19 cellular contexts compared by ENCODE assay signal in genomic region chr2:7454592-7454991, GRCh38.
A peak's percentile ranks its signal among the peaks of the same experiment; 100 is the strongest.
DNase-seq lines count a peak whose midpoint lies in the region; ATAC-seq, FAIRE-seq and TF ChIP-seq lines count a peak whose summit lies in the region.
"Had no signal": no experiment of that assay in that cellular context is flagged by ENCODE, and none has a peak within 500 bp of the region (broad histone marks: within the 10 kb centered on the region; RNA-seq: fewer than 3 reads in every experiment).

No MANE protein-coding gene starts in this region.

- 0% methylated on average over 1 of the region's 4 CpGs for WGBS in HepG2 (ENCODE audit: low lambda C conversion rate)
- WGBS in right lobe of liver (ENCODE audit: insufficient coverage, low coverage, low lambda C conversion rate, missing lambda C conversion rate), result no CpG with 5 or more reads among the region's 4 CpGs

- no TSS peak for BruUV-seq in HepG2 (replicated peaks; lab: Mats Ljungman, UMichigan)

- no peak overlapping the region for H3K4me3 ChIP-seq in HepG2 (replicated peaks in 1 of 3; ENCODE audit: insufficient read depth in 1 of 3, low read depth in 2 of 3, low read length in 3 of 3)
- H3K4me3 ChIP-seq in right lobe of liver, result no peak overlapping the region
- H3K4me3 ChIP-seq: BLaER1 treated with 17β-estradiol and CSF1 and Interleukin-3, amounts not matched to agents 10 nM and 100 nM; Peyer's patch had no signal

- in situ Hi-C loops in HepG2 (cut with HindIII; ENCODE audit: extremely low pct_ligation_motif_present, low pct_unique_long_range_greater_than_20kb), result no loop called here

- POLR2A ChIA-PET in HepG2 (lab: Yijun Ruan, JAX), result no interaction called here
- POLR2A ChIA-PET in activated CD8-positive, alpha-beta T cell treated with anti-CD3 and anti-CD28 coated beads for 36 hours (lab: Charles Lee), result interaction anchor here (1.3 to 7.4 kb wide), 3 partner anchors 13 to 144 kb away, joined by 3 to 128 read pairs (median 4); no protein-coding TSS in a partner anchor
- POLR2A ChIA-PET in activated naive CD8-positive, alpha-beta T cell treated with anti-CD3 and anti-CD28 coated beads, Interleukin-2, amount 10 ng/mL, durations not matched to agents 7 days and 5 days (lab: Charles Lee), result interaction anchor here (0.7 kb wide), 1 partner anchor 182 kb away, joined by 3 read pairs; no protein-coding TSS in a partner anchor
- POLR2A ChIA-PET in activated CD4-positive, alpha-beta memory T cell treated with anti-CD3 and anti-CD28 coated beads for 36 hours (lab: Charles Lee), result no interaction called here

- no peak for TF ChIP-seq RAD21 in HepG2 (CRISPR knock-in tag; IDR thresholded peaks at IDR 0.05)

- H4K20me1 ChIP-seq in HepG2 (ENCODE audit: insufficient read depth, low read length), result no peaks in the 10 kb centered on the region
- H4K20me1 ChIP-seq: BLaER1 treated with 17β-estradiol and CSF1 and Interleukin-3, amounts not matched to agents 10 nM and 100 nM had no signal

- peaks cover 0 to 4% of the 10 kb centered on the region in 2 experiments; a peak in 1 of 5 replicates for H3K27me3 ChIP-seq in HepG2 (ENCODE audit: control insufficient read depth in 1 of 2, insufficient read depth in 2 of 2, low read length in 2 of 2)
- H3K27me3 ChIP-seq in right lobe of liver, result no peaks in the 10 kb centered on the region
- H3K27me3 ChIP-seq: BLaER1 treated with 17β-estradiol and CSF1 and Interleukin-3, amounts not matched to agents 10 nM and 100 nM; Peyer's patch had no signal

- TF ChIP-seq CTCF in HepG2 (CRISPR knock-in tag; IDR thresholded peaks at IDR 0.05) (no peak), right lobe of liver (IDR thresholded peaks at IDR 0.05) (no peak)
- TF ChIP-seq CTCF in activated CD8-positive, alpha-beta T cell treated with anti-CD3 and anti-CD28 coated beads for 36 hours (IDR thresholded peaks at IDR 0.05), result no peak

- H3K9me3 ChIP-seq in HepG2 (ENCODE audit: low read length) (no peaks in the 10 kb centered on the region), right lobe of liver (no peaks in the 10 kb centered on the region)
- H3K9me3 ChIP-seq: BLaER1 treated with 17β-estradiol and CSF1 and Interleukin-3, amounts not matched to agents 10 nM and 100 nM; Peyer's patch had no signal

- TF ChIP-seq EP300 in HepG2 (IDR thresholded peaks at IDR 0.05; ENCODE audit: low read depth in 2 of 2, low read length in 2 of 2), result no peak
- no peak for TF ChIP-seq EP300 in HepG2 (CRISPR knock-in tag; IDR thresholded peaks at IDR 0.05; ENCODE audit: borderline replicate concordance)

- H3K4me1 Mint-ChIP-seq in activated CD8-positive, alpha-beta T cell treated with anti-CD3 and anti-CD28 coated beads for 36 hours (ENCODE audit: low read depth), result peaks cover 68% of the 10 kb centered on the region
- peaks cover 52% of the 10 kb centered on the region for H3K4me1 Mint-ChIP-seq in activated naive CD8-positive, alpha-beta T cell treated with anti-CD3 and anti-CD28 coated beads, Interleukin-2, amount 10 ng/mL, durations not matched to agents 7 days and 5 days
- H3K4me1 Mint-ChIP-seq in activated CD4-positive, alpha-beta memory T cell treated with anti-CD3 and anti-CD28 coated beads for 36 hours (ENCODE audit: low read depth), result peaks cover 52% of the 10 kb centered on the region

- no peak overlapping the region for H3K9ac ChIP-seq in HepG2 (ENCODE audit: insufficient read depth, low read depth, low read length)
- H3K9ac ChIP-seq: BLaER1 treated with 17β-estradiol and CSF1 and Interleukin-3, amounts not matched to agents 10 nM and 100 nM had no signal

- no peak for FAIRE-seq in HepG2 (lab: Jason Lieb, UNC)
- FAIRE-seq: D721Med, GM18507 had no signal

- CTCF ChIA-PET in HepG2 (lab: Yijun Ruan, JAX; ENCODE audit: low intra/inter-chr PET ratio, low total read pairs), result no interaction called here
- CTCF ChIA-PET in activated CD8-positive, alpha-beta T cell treated with anti-CD3 and anti-CD28 coated beads for 36 hours (lab: Charles Lee), result interaction anchor here (0.9 to 1.2 kb wide), 2 partner anchors 13 to 27 kb away, joined by 3 read pairs; no protein-coding TSS in a partner anchor
- CTCF ChIA-PET in activated CD4-positive, alpha-beta memory T cell treated with anti-CD3 and anti-CD28 coated beads for 36 hours (lab: Charles Lee), result no interaction called here

- peaks cover 31% of the 10 kb centered on the region for H3K36me3 Mint-ChIP-seq in activated CD8-positive, alpha-beta T cell treated with anti-CD3 and anti-CD28 coated beads for 36 hours (ENCODE audit: low read depth)
- peaks cover 22% of the 10 kb centered on the region for H3K36me3 Mint-ChIP-seq in activated naive CD8-positive, alpha-beta T cell treated with anti-CD3 and anti-CD28 coated beads, Interleukin-2, amount 10 ng/mL, durations not matched to agents 7 days and 5 days
- H3K36me3 Mint-ChIP-seq in activated CD4-positive, alpha-beta memory T cell treated with anti-CD3 and anti-CD28 coated beads for 36 hours, result no peaks in the 10 kb centered on the region

- DNase-seq in HepG2 (ENCODE audit: low spot score) (no peak), right lobe of liver (no peak), Ammon's horn (ENCODE audit: low spot score) (no peak)
- DNase-seq in activated CD8-positive, alpha-beta T cell treated with anti-CD3 and anti-CD28 coated beads for 36 hours, result no peak
- no peak for DNase-seq in activated naive CD8-positive, alpha-beta T cell treated with anti-CD3 and anti-CD28 coated beads, Interleukin-2, amount 10 ng/mL, durations not matched to agents 7 days and 5 days
- DNase-seq in activated CD4-positive, alpha-beta memory T cell treated with anti-CD3 and anti-CD28 coated beads for 36 hours, result no peak
- DNase-seq: DMS53, GDM1, Kasumi-1, NCI-H1417, NCI-H1694 treated with DMSO at 0.1 percent for 48 hours, NCI-H446, NCI-H526, Peyer's patch had no signal

- H3K36me3 ChIP-seq in HepG2 (replicated peaks in 1 of 2; ENCODE audit: control insufficient read depth in 1 of 2, insufficient read depth in 2 of 2, low read length in 2 of 2) (no peaks in the 10 kb centered on the region), right lobe of liver (no peaks in the 10 kb centered on the region)
- H3K36me3 ChIP-seq: BLaER1 treated with 17β-estradiol and CSF1 and Interleukin-3, amounts not matched to agents 10 nM and 100 nM; Peyer's patch had no signal

- H3K4me2 ChIP-seq in HepG2 (ENCODE audit: low read depth, low read length), result no peak overlapping the region
- H3K4me2 ChIP-seq: BLaER1 treated with 17β-estradiol and CSF1 and Interleukin-3, amounts not matched to agents 10 nM and 100 nM had no signal

- no peaks in the 10 kb centered on the region for H3K4me1 ChIP-seq in HepG2 (ENCODE audit: insufficient read depth, low read length)
- H3K4me1 ChIP-seq in right lobe of liver, result no peaks in the 10 kb centered on the region
- H3K4me1 ChIP-seq: Peyer's patch had no signal

- no peaks in the 10 kb centered on the region for H3K27me3 Mint-ChIP-seq in activated CD8-positive, alpha-beta T cell treated with anti-CD3 and anti-CD28 coated beads for 36 hours
- no peaks in the 10 kb centered on the region for H3K27me3 Mint-ChIP-seq in activated naive CD8-positive, alpha-beta T cell treated with anti-CD3 and anti-CD28 coated beads, Interleukin-2, amount 10 ng/mL, durations not matched to agents 7 days and 5 days
- H3K27me3 Mint-ChIP-seq in activated CD4-positive, alpha-beta memory T cell treated with anti-CD3 and anti-CD28 coated beads for 36 hours, result no peaks in the 10 kb centered on the region

- H3K27ac ChIP-seq in HepG2 (ENCODE audit: extremely low read length, insufficient read depth, low read length) (no peak overlapping the region), right lobe of liver (no peak overlapping the region)
- H3K27ac ChIP-seq: BLaER1 treated with 17β-estradiol and CSF1 and Interleukin-3, amounts not matched to agents 10 nM and 100 nM; Peyer's patch had no signal

- H2AFZ ChIP-seq in HepG2 (ENCODE audit: low read length), result no peak overlapping the region

- intact Hi-C loops in HepG2 (cut with micrococcal nuclease; ENCODE audit: unreplicated experiment), result no loop called here
- intact Hi-C loops in right lobe of liver (cut with DNase I), result no loop called here
- intact Hi-C loops in activated CD8-positive, alpha-beta T cell treated with anti-CD3 and anti-CD28 coated beads for 36 hours (cut with micrococcal nuclease), result loop anchor here (5.0 kb wide), 1 partner anchor 63 kb away; no protein-coding TSS in a partner anchor
- intact Hi-C loops in activated CD4-positive, alpha-beta memory T cell treated with anti-CD3 and anti-CD28 coated beads for 36 hours (cut with micrococcal nuclease), result loop anchor here (5.0 kb wide), 2 partner anchors 133 to 547 kb away; no protein-coding TSS in a partner anchor

- peaks cover 5% of the 10 kb centered on the region for H3K9me3 Mint-ChIP-seq in activated CD8-positive, alpha-beta T cell treated with anti-CD3 and anti-CD28 coated beads for 36 hours
- peaks cover 5% of the 10 kb centered on the region for H3K9me3 Mint-ChIP-seq in activated naive CD8-positive, alpha-beta T cell treated with anti-CD3 and anti-CD28 coated beads, Interleukin-2, amount 10 ng/mL, durations not matched to agents 7 days and 5 days
- no peaks in the 10 kb centered on the region for H3K9me3 Mint-ChIP-seq in activated CD4-positive, alpha-beta memory T cell treated with anti-CD3 and anti-CD28 coated beads for 36 hours

- H3K79me2 ChIP-seq in HepG2 (ENCODE audit: insufficient read depth, low read length), result no peaks in the 10 kb centered on the region

- TF ChIP-seq POLR2A in HepG2 (IDR thresholded peaks at IDR 0.05; ENCODE audit: insufficient read depth in 1 of 2, low read depth in 2 of 2, low read length in 2 of 2) (no peak), right lobe of liver (IDR thresholded peaks at IDR 0.05) (no peak)

- ATAC-seq in HepG2 (no peak), right lobe of liver (no peak), GM21360 (IDR thresholded peaks at IDR 0.05; ENCODE audit: unreplicated experiment) (no peak)
- ATAC-seq in activated CD8-positive, alpha-beta T cell treated with anti-CD3 and anti-CD28 coated beads for 36 hours, result no peak
- no peak for ATAC-seq in activated naive CD8-positive, alpha-beta T cell treated with anti-CD3 and anti-CD28 coated beads, Interleukin-2, amount 10 ng/mL, durations not matched to agents 7 days and 5 days (ENCODE audit: low read depth)
- ATAC-seq: HCT116 had no signal

- no peak overlapping the region for H3K4me3 Mint-ChIP-seq in activated CD8-positive, alpha-beta T cell treated with anti-CD3 and anti-CD28 coated beads for 36 hours
- no peak overlapping the region for H3K4me3 Mint-ChIP-seq in activated naive CD8-positive, alpha-beta T cell treated with anti-CD3 and anti-CD28 coated beads, Interleukin-2, amount 10 ng/mL, durations not matched to agents 7 days and 5 days
- no peak overlapping the region for H3K4me3 Mint-ChIP-seq in activated CD4-positive, alpha-beta memory T cell treated with anti-CD3 and anti-CD28 coated beads for 36 hours

- peak overlapping the region; percentile 97 for H3K27ac Mint-ChIP-seq in activated CD8-positive, alpha-beta T cell treated with anti-CD3 and anti-CD28 coated beads for 36 hours
- peak overlapping the region; percentile 55 for H3K27ac Mint-ChIP-seq in activated naive CD8-positive, alpha-beta T cell treated with anti-CD3 and anti-CD28 coated beads, Interleukin-2, amount 10 ng/mL, durations not matched to agents 7 days and 5 days
- H3K27ac Mint-ChIP-seq in activated CD4-positive, alpha-beta memory T cell treated with anti-CD3 and anti-CD28 coated beads for 36 hours, result no peak overlapping the region

Comparison
In these comparisons a context has a peak if more than half of its experiments do, and no peak if none do; other contexts are left out.
1. POLR2A ChIA-PET loops: an anchor here in activated CD8-positive, alpha-beta T cell treated with anti-CD3 and anti-CD28 coated beads for 36 hours (1.3 to 7.4 kb wide) and activated naive CD8-positive, alpha-beta T cell treated with anti-CD3 and anti-CD28 coated beads, Interleukin-2, amount 10 ng/mL, durations not matched to agents 7 days and 5 days (0.7 kb wide); none called in HepG2 and activated CD4-positive, alpha-beta memory T cell treated with anti-CD3 and anti-CD28 coated beads for 36 hours.
2. intact Hi-C loops: an anchor here in activated CD8-positive, alpha-beta T cell treated with anti-CD3 and anti-CD28 coated beads for 36 hours (5.0 kb wide) and activated CD4-positive, alpha-beta memory T cell treated with anti-CD3 and anti-CD28 coated beads for 36 hours (5.0 kb wide); none called in HepG2 and right lobe of liver.